18 cellular contexts compared by ENCODE assay signal in genomic region chr12:6112004-6112403, GRCh38. TPM values are rescaled to one million over a fixed set of nuclear protein-coding genes. Genes with fewer than 3 reads are reported as not detected.
"Had no signal": no experiment of that assay in that cellular context is flagged by ENCODE, and none has a peak within 500 bp of the region (broad histone marks: within the 10 kb centered on the region; RNA-seq: fewer than 3 reads in every experiment).

No MANE protein-coding gene starts in this region.

- H3K4me1 ChIP-seq: breast epithelium, neural progenitor cell, SJCRH30, tibial nerve had no signal

- H3K27ac Mint-ChIP-seq: activated naive CD4-positive, alpha-beta T cell treated with anti-CD3 and anti-CD28 coated beads for 36 hours; activated naive CD8-positive, alpha-beta T cell treated with anti-CD3 and anti-CD28 coated beads, Interleukin-2, amount 50 U/mL, for 24 hours; activated T-helper 2 cell treated with anti-CD3 and anti-CD28 coated beads, Interferon-gamma antibody, Interleukin-2, Interleukin-4, amounts not matched to agents 10 μg/mL and 5 μg/mL and 100 μg/mL, durations not matched to agents 14 hours and 24 hours and 36 hours; neural progenitor cell; stimulated activated effector memory CD8-positive, alpha-beta T cell treated with anti-CD3 and anti-CD28 coated beads, Interleukin-12 subunit alpha, Interleukin-12 subunit beta, amount 100 ng/mL, for 72 hours had no signal

- H2AFZ ChIP-seq: neural progenitor cell had no signal

- H3K36me3 ChIP-seq: breast epithelium, neural progenitor cell, ovary, SJCRH30, tibial nerve had no signal

- H3K36me3 Mint-ChIP-seq: stimulated activated effector memory CD8-positive, alpha-beta T cell treated with anti-CD3 and anti-CD28 coated beads, Interleukin-12 subunit alpha, Interleukin-12 subunit beta, amount 100 ng/mL, for 72 hours had no signal

- H3K27me3 Mint-ChIP-seq: activated naive CD8-positive, alpha-beta T cell treated with anti-CD3 and anti-CD28 coated beads, Interleukin-2, amount 50 U/mL, for 24 hours had no signal

- H3K4me2 ChIP-seq: neural progenitor cell had no signal

- H3K27me3 ChIP-seq: breast epithelium, neural progenitor cell, ovary, SJCRH30, tibial nerve had no signal

- H3K27ac ChIP-seq: breast epithelium, neural progenitor cell, ovary, SJCRH30, tibial nerve had no signal

- H3K9me3 Mint-ChIP-seq: activated naive CD4-positive, alpha-beta T cell treated with anti-CD3 and anti-CD28 coated beads for 36 hours; activated naive CD8-positive, alpha-beta T cell treated with anti-CD3 and anti-CD28 coated beads, Interleukin-2, amount 50 U/mL, for 24 hours; activated T-helper 2 cell treated with anti-CD3 and anti-CD28 coated beads, Interferon-gamma antibody, Interleukin-2, Interleukin-4, amounts not matched to agents 10 μg/mL and 5 μg/mL and 100 μg/mL, durations not matched to agents 14 hours and 24 hours and 36 hours; stimulated activated effector memory CD8-positive, alpha-beta T cell treated with anti-CD3 and anti-CD28 coated beads, Interleukin-12 subunit alpha, Interleukin-12 subunit beta, amount 100 ng/mL, for 72 hours had no signal

- H3K4me3 ChIP-seq: breast epithelium, lung, neural progenitor cell, ovary, SJCRH30, tibial nerve had no signal

- ATAC-seq: stimulated activated effector memory CD8-positive, alpha-beta T cell treated with anti-CD3 and anti-CD28 coated beads, Interleukin-12 subunit alpha, Interleukin-12 subunit beta, amount 100 ng/mL, for 72 hours had no signal

- H3K4me3 Mint-ChIP-seq: activated naive CD4-positive, alpha-beta T cell treated with anti-CD3 and anti-CD28 coated beads for 36 hours; activated naive CD8-positive, alpha-beta T cell treated with anti-CD3 and anti-CD28 coated beads, Interleukin-2, amount 50 U/mL, for 24 hours; neural progenitor cell; stimulated activated effector memory CD8-positive, alpha-beta T cell treated with anti-CD3 and anti-CD28 coated beads, Interleukin-12 subunit alpha, Interleukin-12 subunit beta, amount 100 ng/mL, for 72 hours had no signal

- H3K4me1 Mint-ChIP-seq: stimulated activated effector memory CD8-positive, alpha-beta T cell treated with anti-CD3 and anti-CD28 coated beads, Interleukin-12 subunit alpha, Interleukin-12 subunit beta, amount 100 ng/mL, for 72 hours had no signal

- H3K9ac ChIP-seq: neural progenitor cell had no signal

- DNase-seq: activated CD4-positive, alpha-beta T cell treated with anti-CD3 and anti-CD28 coated beads for 1 hour; activated CD4-positive, alpha-beta T cell treated with anti-CD3 and anti-CD28 coated beads, Interleukin-2, amount 50 U/mL, for 4 hours; activated naive CD4-positive, alpha-beta T cell treated with anti-CD3 and anti-CD28 coated beads for 36 hours; activated naive CD8-positive, alpha-beta T cell treated with anti-CD3 and anti-CD28 coated beads, Interleukin-2, amount 50 U/mL, for 24 hours; aorta; cerebellar nuclear complex; hypothalamus; midbrain; ovary; SJCRH30; stimulated activated CD4-positive, alpha-beta T cell treated with anti-CD3 and anti-CD28 coated beads, Interleukin-12 subunit alpha, Interleukin-12 subunit beta, amount 100 ng/mL, for 4 hours; stimulated activated CD4-positive, alpha-beta T cell treated with anti-CD3 and anti-CD28 coated beads, Interleukin-2, amount 100 ng/mL, for 24 hours had no signal

- H3K9me3 ChIP-seq: breast epithelium, ovary, tibial nerve had no signal

RNA-seq across cellular contexts. Expression of gene VWF, which starts 12.5 kb away (rescaled TPM):
- total RNA-seq: activated naive CD4-positive, alpha-beta T cell treated with anti-CD3 and anti-CD28 coated beads for 36 hours; activated T-helper 2 cell treated with anti-CD3 and anti-CD28 coated beads, Interferon-gamma antibody, Interleukin-2, Interleukin-4, amounts not matched to agents 10 μg/mL and 5 μg/mL and 100 μg/mL, durations not matched to agents 14 hours and 24 hours and 36 hours had no signal
